ENCODE assay signal across 1 cellular context in genomic region chr15:67149859-67150824, GRCh38.
TF ChIP-seq lines count a peak whose summit lies in the region.

No MANE protein-coding gene starts in this region.

TF ChIP-seq in HEK293, 187 proteins besides CTCF, POLR2A, EP300 and RAD21 (continued from another document and continues in another):
- TF ChIP-seq ZNF280C (tag by site-specific recombination; IDR thresholded peaks at IDR 0.05) (no peak), ZFP41 (tag by site-specific recombination; IDR thresholded peaks at IDR 0.05; ENCODE audit: borderline replicate concordance) (no peak), ZNF112 (tag by site-specific recombination; IDR thresholded peaks at IDR 0.05) (no peak), ZNF660 (tag by site-specific recombination; IDR thresholded peaks at IDR 0.05) (peak; percentile 55), OSR2 (tag by site-specific recombination; IDR thresholded peaks at IDR 0.05) (peak; percentile 82), MEIS1 (CRISPR knock-in tag; IDR thresholded peaks at IDR 0.05; ENCODE audit: borderline replicate concordance) (no peak), ZNF23 (tag by site-specific recombination; IDR thresholded peaks at IDR 0.05; ENCODE audit: borderline replicate concordance) (no peak), ZSCAN4 (tag by site-specific recombination; IDR thresholded peaks at IDR 0.05) (0 out of 2 replicates have a peak, but pooled peaks have one; percentile 6), FEZF1 (tag by site-specific recombination; IDR thresholded peaks at IDR 0.05) (peak; percentile 36; the same call in 1 of the 2 replicates), TSHZ1 (tag by site-specific recombination; IDR thresholded peaks at IDR 0.05; ENCODE audit: borderline replicate concordance) (peak; percentile 92), ZNF16 (tag by site-specific recombination; IDR thresholded peaks at IDR 0.05; ENCODE audit: low read depth) (no peak), ZNF202 (tag by site-specific recombination; IDR thresholded peaks at IDR 0.05; ENCODE audit: borderline replicate concordance) (no peak), ZNF366 (tag by site-specific recombination; conservative IDR thresholded peaks at IDR 0.05) (peak; percentile 91), ZNF830 (tag by site-specific recombination; IDR thresholded peaks at IDR 0.05; ENCODE audit: low read depth) (no peak), ZFP69B (tag by site-specific recombination; IDR thresholded peaks at IDR 0.05) (peak; percentile 73), ZBTB8A (tag by site-specific recombination; IDR thresholded peaks at IDR 0.05) (peak; percentile 29; the same call in 1 of the 2 replicates), ZNF140 (tag by site-specific recombination; IDR thresholded peaks at IDR 0.05) (no peak), ZNF585B (tag by site-specific recombination; IDR thresholded peaks at IDR 0.05) (no peak), ZNF785 (tag by site-specific recombination; IDR thresholded peaks at IDR 0.05) (no peak), ZFP37 (tag by site-specific recombination; IDR thresholded peaks at IDR 0.05) (peak; percentile 90; the same call in 1 of the 2 replicates), ZBTB17 (tag by site-specific recombination; IDR thresholded peaks at IDR 0.05) (peak; percentile 98), ZNF148 (tag by site-specific recombination; IDR thresholded peaks at IDR 0.05; ENCODE audit: borderline replicate concordance) (no peak), ZNF350 (tag by site-specific recombination; IDR thresholded peaks at IDR 0.05) (no peak), KLF10 (tag by site-specific recombination; IDR thresholded peaks at IDR 0.05) (peak; percentile 56; the same call in 1 of the 2 replicates), ZSCAN18 (tag by site-specific recombination; IDR thresholded peaks at IDR 0.05) (no peak), BCL11B (tag by site-specific recombination; IDR thresholded peaks at IDR 0.05; ENCODE audit: low read depth) (no peak), HOXD13 (CRISPR knock-in tag; IDR thresholded peaks at IDR 0.05; ENCODE audit: borderline replicate concordance) (no peak), ZBTB48 (tag by site-specific recombination; IDR thresholded peaks at IDR 0.05) (no peak), ZNF391 (tag by site-specific recombination; IDR thresholded peaks at IDR 0.05; ENCODE audit: borderline replicate concordance, low read depth) (peak; percentile 93), HIC1 (tag by site-specific recombination; IDR thresholded peaks at IDR 0.05) (peak; percentile 88), ZNF280D (tag by site-specific recombination; IDR thresholded peaks at IDR 0.05) (no peak), RBAK (tag by site-specific recombination; IDR thresholded peaks at IDR 0.05) (no peak), ZNF626 (tag by site-specific recombination; IDR thresholded peaks at IDR 0.05) (no peak), SP7 (tag by site-specific recombination; IDR thresholded peaks at IDR 0.05) (peak; percentile 99), ZNF571 (tag by site-specific recombination; IDR thresholded peaks at IDR 0.05) (no peak), ZNF10 (tag by site-specific recombination; IDR thresholded peaks at IDR 0.05) (0 out of 2 replicates have a peak, but pooled peaks have one; percentile 28), ZNF426 (tag by site-specific recombination; IDR thresholded peaks at IDR 0.05) (no peak), ZNF221 (tag by site-specific recombination; IDR thresholded peaks at IDR 0.05; ENCODE audit: borderline replicate concordance) (no peak), KLF7 (tag by site-specific recombination; IDR thresholded peaks at IDR 0.05; ENCODE audit: borderline replicate concordance) (no peak), ZNF416 (tag by site-specific recombination; IDR thresholded peaks at IDR 0.05) (no peak), ZNF214 (tag by site-specific recombination; IDR thresholded peaks at IDR 0.05; ENCODE audit: borderline replicate concordance) (no peak), ZNF776 (tag by site-specific recombination; IDR thresholded peaks at IDR 0.05; ENCODE audit: borderline replicate concordance) (no peak), KLF16 (tag by site-specific recombination; IDR thresholded peaks at IDR 0.05) (no peak; the same call in none of the 2 replicates), ZNF184 (tag by site-specific recombination; IDR thresholded peaks at IDR 0.05) (0 out of 2 replicates have a peak, but pooled peaks have one; percentile 28), ZNF2 (tag by site-specific recombination; IDR thresholded peaks at IDR 0.05) (peak; percentile 55; the same call in 1 of the 2 replicates), ZSCAN5A (tag by site-specific recombination; IDR thresholded peaks at IDR 0.05) (no peak), ZNF514 (tag by site-specific recombination; IDR thresholded peaks at IDR 0.05) (no peak), ZNF354C (tag by site-specific recombination; IDR thresholded peaks at IDR 0.05; ENCODE audit: borderline replicate concordance, low read depth) (no peak)
